8 cellular contexts compared by ENCODE assay signal in genomic region chr13:50079278-50080157, GRCh38.
DNase-seq lines count a peak whose midpoint lies in the region; ATAC-seq and TF ChIP-seq lines count a peak whose summit lies in the region.

No MANE protein-coding gene starts in this region.

- in situ Hi-C loops in gastrocnemius medialis (cut with MboI; ENCODE audit: low sequenced_read_pairs in 4 of 4) = loop anchor here in 3 of 4 donors (10.0 to 25.0 kb wide), 4 partner anchors 75 to 458 kb away; partner anchors contain the start of gene TRIM13 (in 1 of the 3)

- CTCF ChIA-PET in PC-3 (lab: Charles Lee) = interaction anchor here (0.7 kb wide), 1 partner anchor 82 kb away, joined by 4 read pairs; no protein-coding TSS in a partner anchor

- H3K4me2 ChIP-seq in GM23338 = peak overlapping the region; percentile 85
- H3K4me2 ChIP-seq in PC-3 (ENCODE audit: low read length) = peak overlapping the region; percentile 87

- H3K79me2 ChIP-seq in GM23338 (replicated peaks; ENCODE audit: insufficient read depth) (peaks cover 66% of the 10 kb centered on the region), PC-3 (ENCODE audit: low read length) (peaks cover 97% of the 10 kb centered on the region)

- H3K27ac ChIP-seq in GM23338 (ENCODE audit: low read depth) (no peak overlapping the region), PC-3 (ENCODE audit: low read length) (peak overlapping the region; percentile 92), esophagus (ENCODE audit: low read depth in 2 of 2, low read length in 1 of 2) (peak overlapping the region; percentile 95 to 97), gastrocnemius medialis (peak overlapping the region in 3 of 4 donors; percentile 73 to 90 (median 87))

- TF ChIP-seq CTCF in GM23338 (conservative IDR thresholded peaks at IDR 0.05; ENCODE audit: low read depth in 2 of 2) = no peak
- TF ChIP-seq CTCF in PC-3 (conservative IDR thresholded peaks at IDR 0.05; ENCODE audit: low read depth, low read length) = no peak
- no peak for TF ChIP-seq CTCF in gastrocnemius medialis (IDR thresholded peaks at IDR 0.05 in 4 of 5, conservative IDR thresholded peaks at IDR 0.05 in 1 of 5)

- peaks cover 25% of the 10 kb centered on the region for H3K4me1 ChIP-seq in GM23338 (ENCODE audit: insufficient read depth)
- H3K4me1 ChIP-seq in PC-3 (ENCODE audit: insufficient read depth, low read length) = peaks cover 32% of the 10 kb centered on the region
- no peaks in the 10 kb centered on the region for H3K4me1 ChIP-seq in esophagus (ENCODE audit: control insufficient read depth in 2 of 2, insufficient read depth in 2 of 2, low read length in 1 of 2)
- H3K4me1 ChIP-seq in gastrocnemius medialis = peaks cover 53 to 77% of the 10 kb centered on the region in 2 donors

- no peak overlapping the region for H2AFZ ChIP-seq in GM23338
- no peak overlapping the region for H2AFZ ChIP-seq in PC-3 (ENCODE audit: low read length)

- intact Hi-C loops in PC-3 (cut with micrococcal nuclease) = loop anchor here (5.0 to 10.0 kb wide), 4 partner anchors 85 to 412 kb away; partner anchors contain the start of gene SPRYD7
- intact Hi-C loops in gastrocnemius medialis (cut with DNase I; ENCODE audit: low total_unique reads) = loop anchor here (5.0 kb wide), 2 partner anchors 448 to 723 kb away; no protein-coding TSS in a partner anchor

- H3K27ac Mint-ChIP-seq in GM23338 = no peak overlapping the region

- WGBS in esophagus, 2 donors = 19 to 21% methylated on average over 17 of the region's 17 CpGs

- TF ChIP-seq POLR2A in gastrocnemius medialis (IDR thresholded peaks at IDR 0.05) = no peak

- H3K4me3 ChIP-seq in GM23338 (peak overlapping the region; percentile 65), PC-3 (ENCODE audit: low read length) (peak overlapping the region; percentile 95), esophagus (ENCODE audit: low read depth in 1 of 2, low read length in 2 of 2) (peak overlapping the region in 1 of 2 donors; percentile 96), gastrocnemius medialis (peak overlapping the region; percentile 68 to 88 (median 80))

- H3K36me3 Mint-ChIP-seq in GM23338 (ENCODE audit: low read depth) = no peaks in the 10 kb centered on the region; the same call in 1 of the 3 replicates

- H3K9me2 ChIP-seq in GM23338 (ENCODE audit: insufficient read depth) = no peaks in the 10 kb centered on the region
- H3K9me2 ChIP-seq in PC-3 (replicated peaks; ENCODE audit: low read length) = no peaks in the 10 kb centered on the region

- peaks cover 5% of the 10 kb centered on the region; the same call in 1 of the 2 replicates for H3F3A ChIP-seq in GM23338 (replicated peaks; ENCODE audit: low read depth)
- H3F3A ChIP-seq in PC-3 (ENCODE audit: low read length, unreplicated experiment) = no peaks in the 10 kb centered on the region

- H3K27me3 Mint-ChIP-seq in GM23338 (ENCODE audit: insufficient read depth, low read depth, poor library complexity) = peaks cover 9% of the 10 kb centered on the region

- ATAC-seq in GM23338 = no peak
- ATAC-seq in PC-3 = no peak
- no peak for ATAC-seq in gastrocnemius medialis
- no peak for ATAC-seq in HG02610 (IDR thresholded peaks at IDR 0.05; ENCODE audit: unreplicated experiment)

- no peak for DNase-seq in GM23338 (ENCODE audit: low spot score)
- DNase-seq in PC-3 = no peak
- no peak for DNase-seq in gastrocnemius medialis
- no peak for DNase-seq in cerebellar nuclear complex (lab: John Stamatoyannopoulos, UW)
- DNase-seq in islet precursor cell = no peak
- DNase-seq in GM03348 (ENCODE audit: low spot score) = no peak

- peaks cover 25% of the 10 kb centered on the region for H3K4me1 Mint-ChIP-seq in GM23338

- H3K9ac ChIP-seq in PC-3 (ENCODE audit: low read length) = peak overlapping the region; percentile 98

- no TSS peak for BruUV-seq in PC-3 (replicated peaks; lab: Mats Ljungman, UMichigan)

- peaks cover 25% of the 10 kb centered on the region for H4K20me1 ChIP-seq in GM23338 (replicated peaks; ENCODE audit: insufficient read depth)
- peaks cover 40% of the 10 kb centered on the region for H4K20me1 ChIP-seq in PC-3 (ENCODE audit: low read length)

- H3K9me3 Mint-ChIP-seq in GM23338 = no peaks in the 10 kb centered on the region

- H3K4me3 Mint-ChIP-seq in GM23338 = peak overlapping the region; percentile 99

- H3K27me3 ChIP-seq in GM23338 (ENCODE audit: insufficient read depth) (peaks cover 33% of the 10 kb centered on the region), PC-3 (ENCODE audit: low read length) (no peaks in the 10 kb centered on the region), esophagus (ENCODE audit: control insufficient read depth in 1 of 2, insufficient read depth in 2 of 2, low read length in 2 of 2) (no peaks in the 10 kb centered on the region), gastrocnemius medialis (no peaks in the 10 kb centered on the region)

- POLR2A ChIA-PET in PC-3 (lab: Charles Lee; ENCODE audit: unreplicated experiment) = interaction anchor here (0.6 kb wide), 1 partner anchor 12 kb away, joined by 4 read pairs; no protein-coding TSS in a partner anchor

- H3K9me3 ChIP-seq in PC-3 (ENCODE audit: low read length) (no peaks in the 10 kb centered on the region), esophagus (ENCODE audit: control insufficient read depth in 2 of 2, insufficient read depth in 1 of 2, low read depth in 1 of 2, low read length in 1 of 2) (no peaks in the 10 kb centered on the region), gastrocnemius medialis (no peaks in the 10 kb centered on the region)

- H3K36me3 ChIP-seq in GM23338 (ENCODE audit: insufficient read depth) = no peaks in the 10 kb centered on the region
- H3K36me3 ChIP-seq in PC-3 (ENCODE audit: low read depth, low read length) = no peaks in the 10 kb centered on the region
- no peaks in the 10 kb centered on the region for H3K36me3 ChIP-seq in esophagus (ENCODE audit: control insufficient read depth in 2 of 2, insufficient read depth in 2 of 2, low read length in 1 of 2)
- H3K36me3 ChIP-seq in gastrocnemius medialis = no peaks in the 10 kb centered on the region

TF ChIP-seq in GM23338, 12 proteins besides CTCF, POLR2A, EP300 and RAD21 (continues in another document):
- TF ChIP-seq ZNF331 (CRISPR knock-in tag; IDR thresholded peaks at IDR 0.05; ENCODE audit: low read depth) (no peak), ETS1 (IDR thresholded peaks at IDR 0.05) (no peak)
